8 cellular contexts compared by ENCODE assay signal in the genomic region with DNA sequence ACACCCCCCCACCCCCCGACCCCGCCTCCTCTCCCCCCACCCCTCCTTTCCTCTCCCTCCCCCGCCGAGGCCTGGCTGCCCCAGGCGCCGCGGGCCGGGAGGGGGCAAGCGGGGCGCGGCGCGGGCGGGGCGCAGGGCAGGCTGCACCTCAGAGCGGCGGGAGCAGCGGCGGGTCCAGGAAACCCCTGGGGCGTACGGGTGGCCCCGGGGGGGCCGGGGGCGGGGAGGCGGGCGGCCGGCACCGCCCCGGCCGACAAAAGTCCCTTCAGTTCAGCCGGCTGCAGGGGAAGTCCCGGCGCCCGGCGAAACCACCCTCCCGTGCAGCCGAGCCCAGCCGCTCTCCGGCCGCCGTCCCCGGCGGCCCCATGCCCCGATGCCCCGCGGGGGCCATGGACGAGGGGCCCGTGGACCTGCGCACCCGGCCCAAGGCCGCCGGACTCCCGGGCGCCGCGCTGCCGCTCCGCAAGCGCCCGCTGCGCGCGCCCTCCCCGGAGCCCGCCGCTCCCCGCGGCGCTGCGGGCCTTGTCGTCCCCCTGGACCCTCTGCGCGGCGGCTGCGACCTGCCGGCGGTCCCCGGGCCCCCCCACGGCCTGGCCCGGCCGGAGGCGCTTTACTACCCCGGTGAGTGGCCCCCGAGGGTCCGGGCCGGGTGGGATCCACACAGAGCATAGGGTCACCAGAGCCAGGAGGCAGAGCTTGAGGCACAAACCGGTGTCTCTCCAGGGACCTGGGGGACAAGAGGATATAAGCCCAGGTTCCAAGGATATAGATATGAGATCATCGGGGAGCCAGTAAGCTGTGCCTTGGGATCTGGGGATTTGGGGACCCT. TPM values are rescaled to one million over a fixed set of nuclear protein-coding genes. Genes with fewer than 3 reads are reported as not detected.
A peak's percentile ranks its signal among the peaks of the same experiment; 100 is the strongest.
DNase-seq lines count a peak whose midpoint lies in the region; ATAC-seq and TF ChIP-seq lines count a peak whose summit lies in the region.

A gene with protein sequence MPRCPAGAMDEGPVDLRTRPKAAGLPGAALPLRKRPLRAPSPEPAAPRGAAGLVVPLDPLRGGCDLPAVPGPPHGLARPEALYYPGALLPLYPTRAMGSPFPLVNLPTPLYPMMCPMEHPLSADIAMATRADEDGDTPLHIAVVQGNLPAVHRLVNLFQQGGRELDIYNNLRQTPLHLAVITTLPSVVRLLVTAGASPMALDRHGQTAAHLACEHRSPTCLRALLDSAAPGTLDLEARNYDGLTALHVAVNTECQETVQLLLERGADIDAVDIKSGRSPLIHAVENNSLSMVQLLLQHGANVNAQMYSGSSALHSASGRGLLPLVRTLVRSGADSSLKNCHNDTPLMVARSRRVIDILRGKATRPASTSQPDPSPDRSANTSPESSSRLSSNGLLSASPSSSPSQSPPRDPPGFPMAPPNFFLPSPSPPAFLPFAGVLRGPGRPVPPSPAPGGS (plus strand): TSS at position 283 of the 829 bp plus-strand sequence. CDS start 83 bp downstream, at position 366.

- no peaks in the 10 kb centered on the region for H3K9me3 Mint-ChIP-seq in activated CD4-positive, alpha-beta memory T cell treated with anti-CD3 and anti-CD28 coated beads for 36 hours
- H3K9me3 Mint-ChIP-seq in effector memory CD8-positive, alpha-beta T cell, result no peaks in the 10 kb centered on the region
- H3K9me3 Mint-ChIP-seq in stimulated activated effector memory CD8-positive, alpha-beta T cell treated with anti-CD3 and anti-CD28 coated beads, Interleukin-12 subunit alpha, Interleukin-12 subunit beta, amount 100 ng/mL, for 72 hours, result no peaks in the 10 kb centered on the region

- peaks cover 42% of the 10 kb centered on the region for H3K36me3 Mint-ChIP-seq in activated CD4-positive, alpha-beta memory T cell treated with anti-CD3 and anti-CD28 coated beads for 36 hours
- H3K36me3 Mint-ChIP-seq in effector memory CD8-positive, alpha-beta T cell (ENCODE audit: insufficient read depth), result peaks cover 61% of the 10 kb centered on the region
- peaks cover 60% of the 10 kb centered on the region for H3K36me3 Mint-ChIP-seq in stimulated activated effector memory CD8-positive, alpha-beta T cell treated with anti-CD3 and anti-CD28 coated beads, Interleukin-12 subunit alpha, Interleukin-12 subunit beta, amount 100 ng/mL, for 72 hours

- H3K27me3 Mint-ChIP-seq in activated CD4-positive, alpha-beta memory T cell treated with anti-CD3 and anti-CD28 coated beads for 36 hours, result no peaks in the 10 kb centered on the region
- H3K27me3 Mint-ChIP-seq in effector memory CD8-positive, alpha-beta T cell, result no peaks in the 10 kb centered on the region

- no peak for TF ChIP-seq CTCF in AG04449 (IDR thresholded peaks at IDR 0.05; ENCODE audit: insufficient read depth, low read length, missing control alignments)

- ATAC-seq in effector memory CD8-positive, alpha-beta T cell (replicated peaks), result peak; percentile 57
- peak; percentile 63 for ATAC-seq in stimulated activated effector memory CD8-positive, alpha-beta T cell treated with anti-CD3 and anti-CD28 coated beads, Interleukin-12 subunit alpha, Interleukin-12 subunit beta, amount 100 ng/mL, for 72 hours

- no peak for DNase-seq in AG04449 (ENCODE audit: low read depth, low spot score)
- DNase-seq in LHCN-M2 (ENCODE audit: low read depth), result no peak
- peak; percentile 88 for DNase-seq in activated CD4-positive, alpha-beta memory T cell treated with anti-CD3 and anti-CD28 coated beads for 36 hours
- peak; percentile 70 to 82 (median 77) for DNase-seq in effector memory CD8-positive, alpha-beta T cell
- peak; percentile 20 for DNase-seq in midbrain (lab: John Stamatoyannopoulos, UW)
- DNase-seq in stimulated activated effector memory CD8-positive, alpha-beta T cell treated with anti-CD3 and anti-CD28 coated beads, Interleukin-12 subunit alpha, Interleukin-12 subunit beta, amount 100 ng/mL, for 72 hours (ENCODE audit: low spot score in 2 of 2), result peak; percentile 63 to 87
- no peak for DNase-seq in G401 (ENCODE audit: low spot score)

- peak within 1 kb of the TSS; percentile 99 for H3K27ac Mint-ChIP-seq in activated CD4-positive, alpha-beta memory T cell treated with anti-CD3 and anti-CD28 coated beads for 36 hours
- H3K27ac Mint-ChIP-seq in effector memory CD8-positive, alpha-beta T cell, result peak within 1 kb of the TSS; percentile 95 to 97
- peak within 1 kb of the TSS; percentile 94 for H3K27ac Mint-ChIP-seq in stimulated activated effector memory CD8-positive, alpha-beta T cell treated with anti-CD3 and anti-CD28 coated beads, Interleukin-12 subunit alpha, Interleukin-12 subunit beta, amount 100 ng/mL, for 72 hours

- intact Hi-C loops in activated CD4-positive, alpha-beta memory T cell treated with anti-CD3 and anti-CD28 coated beads for 36 hours (cut with micrococcal nuclease), result loop anchor here (5.0 to 10.0 kb wide), 2 partner anchors 254 to 994 kb away; partner anchors contain the start of genes RELB and SMG9

- peaks cover 47% of the 10 kb centered on the region for H3K4me1 Mint-ChIP-seq in activated CD4-positive, alpha-beta memory T cell treated with anti-CD3 and anti-CD28 coated beads for 36 hours (ENCODE audit: low read depth)
- peaks cover 53 to 57% of the 10 kb centered on the region in 2 donors for H3K4me1 Mint-ChIP-seq in effector memory CD8-positive, alpha-beta T cell (ENCODE audit: low read depth in 2 of 2)
- peaks cover 65% of the 10 kb centered on the region for H3K4me1 Mint-ChIP-seq in stimulated activated effector memory CD8-positive, alpha-beta T cell treated with anti-CD3 and anti-CD28 coated beads, Interleukin-12 subunit alpha, Interleukin-12 subunit beta, amount 100 ng/mL, for 72 hours

- CTCF ChIA-PET in AG04449 (lab: Yijun Ruan, JAX), result interaction anchor here (0.8 to 2.2 kb wide), 5 partner anchors 8 to 24 kb away, joined by 3 to 14 read pairs (median 4); no protein-coding TSS in a partner anchor
- CTCF ChIA-PET in activated CD4-positive, alpha-beta memory T cell treated with anti-CD3 and anti-CD28 coated beads for 36 hours (lab: Charles Lee), result interaction anchor here (0.6 to 1.8 kb wide), 3 partner anchors 22 to 57 kb away, joined by 4 to 8 read pairs (median 4); no protein-coding TSS in a partner anchor

- H3K4me3 Mint-ChIP-seq in activated CD4-positive, alpha-beta memory T cell treated with anti-CD3 and anti-CD28 coated beads for 36 hours, result peak within 1 kb of the TSS; percentile 93
- peak within 1 kb of the TSS; percentile 87 to 92 for H3K4me3 Mint-ChIP-seq in effector memory CD8-positive, alpha-beta T cell
- H3K4me3 Mint-ChIP-seq in stimulated activated effector memory CD8-positive, alpha-beta T cell treated with anti-CD3 and anti-CD28 coated beads, Interleukin-12 subunit alpha, Interleukin-12 subunit beta, amount 100 ng/mL, for 72 hours, result peak within 1 kb of the TSS; percentile 82

- in situ Hi-C loops in G401 (cut with HindIII; ENCODE audit: low sequenced_read_pairs), result no loop called here

- H3K4me3 ChIP-seq in AG04449 (ENCODE audit: low read depth, low read length), result peak within 1 kb of the TSS; percentile 73

- POLR2A ChIA-PET in AG04449 (lab: Yijun Ruan, JAX), result interaction anchor here (0.7 to 1.0 kb wide), 5 partner anchors 9 to 97 kb away, joined by 3 to 5 read pairs (median 3); partner anchors contain the start of gene NECTIN2
- POLR2A ChIA-PET in activated CD4-positive, alpha-beta memory T cell treated with anti-CD3 and anti-CD28 coated beads for 36 hours (lab: Charles Lee), result interaction anchor here (1.4 kb wide), 1 partner anchor 20 kb away, joined by 3 read pairs; no protein-coding TSS in a partner anchor

- peak; percentile 60 for TF ChIP-seq POLR2A in GM19193 (IDR thresholded peaks at IDR 0.05; ENCODE audit: extremely low read depth, insufficient read depth, insufficient read length)

RNA-seq across cellular contexts. Expression of the gene that starts here (rescaled TPM):
- 10.0 and 18.1 TPM in 2 replicates for total RNA-seq in LHCN-M2 (2014; rRNA removed)
- 5.9 TPM for polyA plus RNA-seq in LHCN-M2 (2012)
- 10 to 100 TPM; 75.0 to 79.6 TPM for total RNA-seq in activated CD4-positive, alpha-beta memory T cell treated with anti-CD3 and anti-CD28 coated beads for 36 hours
- 6.6 and 9.1 TPM in 2 replicates for total RNA-seq in G401 (2014; rRNA removed; shearing (Covaris generic))

Comparison
In these comparisons a context has a peak if more than half of its experiments do, and no peak if none do; other contexts are left out.
1. DNase-seq: peak in activated CD4-positive, alpha-beta memory T cell treated with anti-CD3 and anti-CD28 coated beads for 36 hours (single experiment), effector memory CD8-positive, alpha-beta T cell (3 of 3), midbrain (single experiment) and stimulated activated effector memory CD8-positive, alpha-beta T cell treated with anti-CD3 and anti-CD28 coated beads, Interleukin-12 subunit alpha, Interleukin-12 subunit beta, amount 100 ng/mL, for 72 hours (2 of 2); none in AG04449 (single experiment), LHCN-M2 (single experiment) and G401 (single experiment).
2. Peak in every context shown above with its lines, with median percentiles within 50 percentile points of each other: H3K27ac Mint-ChIP-seq and H3K4me3 Mint-ChIP-seq.